ENCODE assay signal across 19 cellular contexts in genomic region chr2:234375481-234375880, GRCh38.
DNase-seq lines count a peak whose midpoint lies in the region; ATAC-seq and TF ChIP-seq lines count a peak whose summit lies in the region.
"Had no signal": no experiment of that assay in that cellular context is flagged by ENCODE, and none has a peak within 500 bp of the region (broad histone marks: within the 10 kb centered on the region; RNA-seq: fewer than 3 reads in every experiment).

No MANE protein-coding gene starts in this region.

- no peak overlapping the region for H3K27ac ChIP-seq in CD4-positive, alpha-beta memory T cell (ENCODE audit: low read depth, low read length)
- H3K27ac ChIP-seq in mammary epithelial cell (ENCODE audit: insufficient read depth, low read depth, low read length) (peak overlapping the region; percentile 46), H9 (ENCODE audit: insufficient read length, low read depth, low read length) (no peak overlapping the region)
- H3K27ac ChIP-seq in naive thymus-derived CD4-positive, alpha-beta T cell (ENCODE audit: low read depth, low read length), result no peak overlapping the region
- H3K27ac ChIP-seq: GM23248, Peyer's patch had no signal

- no peaks in the 10 kb centered on the region for H3K9me3 ChIP-seq in CD4-positive, alpha-beta memory T cell (ENCODE audit: control insufficient read depth in 1 of 2, low read length in 2 of 2)
- no peaks in the 10 kb centered on the region for H3K9me3 ChIP-seq in mammary epithelial cell (replicated peaks; ENCODE audit: insufficient read depth, low read length)
- H3K9me3 ChIP-seq in naive thymus-derived CD4-positive, alpha-beta T cell (ENCODE audit: control insufficient read depth in 2 of 3, low read length in 3 of 3), result no peaks in the 10 kb centered on the region
- H3K9me3 ChIP-seq in H9 (ENCODE audit: control insufficient read depth, low read depth, low read length), result no peaks in the 10 kb centered on the region
- H3K9me3 ChIP-seq: Peyer's patch had no signal

- no peak for DNase-seq in activated CD8-positive, alpha-beta T cell treated with anti-CD3 and anti-CD28 coated beads for 36 hours
- no peak for DNase-seq in activated CD8-positive, alpha-beta T cell treated with anti-CD3 and anti-CD28 coated beads, Interleukin-2, amount 10 ng/mL, durations not matched to agents 7 days and 5 days
- DNase-seq in CD4-positive, alpha-beta memory T cell, result no peak
- DNase-seq in mammary epithelial cell (peak; percentile 64), H9 (no peak), midbrain (lab: John Stamatoyannopoulos, UW) (no peak)
- DNase-seq in naive thymus-derived CD4-positive, alpha-beta T cell, result no peak
- DNase-seq: 8988T, DND-41, GM23248, NCI-H1436 treated with DMSO at 0.1 percent for 48 hours, NCI-H2081, NCI-H510A, NCI-H82, Peyer's patch had no signal

- CTCF ChIA-PET in activated CD8-positive, alpha-beta T cell treated with anti-CD3 and anti-CD28 coated beads for 36 hours (lab: Charles Lee), result no interaction called here
- CTCF ChIA-PET in activated CD8-positive, alpha-beta T cell treated with anti-CD3 and anti-CD28 coated beads, Interleukin-2, amount 10 ng/mL, durations not matched to agents 7 days and 5 days (lab: Charles Lee), result no interaction called here
- CTCF ChIA-PET in CD4-positive, alpha-beta memory T cell (lab: Charles Lee; ENCODE audit: partially characterized antibody), result interaction anchor here (2.8 kb wide), 1 partner anchor 17 kb away, joined by 7 read pairs; no protein-coding TSS in a partner anchor
- CTCF ChIA-PET in mammary epithelial cell (lab: Charles Lee; ENCODE audit: low non-redundant PET), result no interaction called here
- CTCF ChIA-PET in naive thymus-derived CD4-positive, alpha-beta T cell (lab: Charles Lee), result no interaction called here

- H3K14ac ChIP-seq in H9 (ENCODE audit: insufficient read depth, low read length), result no peak overlapping the region

- H4K20me1 ChIP-seq in mammary epithelial cell (ENCODE audit: insufficient read depth, low read length), result no peaks in the 10 kb centered on the region
- H4K20me1 ChIP-seq in H9 (ENCODE audit: control insufficient read depth, insufficient read depth, insufficient read length), result no peaks in the 10 kb centered on the region

- H3K9ac ChIP-seq in mammary epithelial cell (ENCODE audit: insufficient read depth, low read length) (no peak overlapping the region), H9 (ENCODE audit: extremely low read depth, insufficient read length, low read length) (no peak overlapping the region)
- H3K9ac ChIP-seq: GM23248 had no signal

- H3K23ac ChIP-seq in H9 (ENCODE audit: insufficient read length, low read depth, low read length), result no peak overlapping the region

- H3K79me1 ChIP-seq in H9 (ENCODE audit: insufficient read depth, low read depth, low read length, poor library complexity, severe bottlenecking), result no peaks in the 10 kb centered on the region

- H2AK5ac ChIP-seq in H9 (ENCODE audit: insufficient read length, low read length), result no peak overlapping the region

- peaks cover 43% of the 10 kb centered on the region for H3K4me1 Mint-ChIP-seq in activated CD8-positive, alpha-beta T cell treated with anti-CD3 and anti-CD28 coated beads for 36 hours (ENCODE audit: low read depth)
- peaks cover 37% of the 10 kb centered on the region for H3K4me1 Mint-ChIP-seq in activated CD8-positive, alpha-beta T cell treated with anti-CD3 and anti-CD28 coated beads, Interleukin-2, amount 10 ng/mL, durations not matched to agents 7 days and 5 days (ENCODE audit: low read depth)
- peaks cover 20 to 52% (median 33%) of the 10 kb centered on the region in 4 donors for H3K4me1 Mint-ChIP-seq in CD4-positive, alpha-beta memory T cell
- peaks cover 22 to 69% (median 55%) of the 10 kb centered on the region in 7 donors for H3K4me1 Mint-ChIP-seq in naive thymus-derived CD4-positive, alpha-beta T cell
- peaks cover 11 to 13% of the 10 kb centered on the region in 2 experiments for H3K4me1 Mint-ChIP-seq in H9

- H3K4me3 Mint-ChIP-seq in activated CD8-positive, alpha-beta T cell treated with anti-CD3 and anti-CD28 coated beads for 36 hours, result no peak overlapping the region
- no peak overlapping the region for H3K4me3 Mint-ChIP-seq in activated CD8-positive, alpha-beta T cell treated with anti-CD3 and anti-CD28 coated beads, Interleukin-2, amount 10 ng/mL, durations not matched to agents 7 days and 5 days
- no peak overlapping the region for H3K4me3 Mint-ChIP-seq in CD4-positive, alpha-beta memory T cell
- no peak overlapping the region for H3K4me3 Mint-ChIP-seq in naive thymus-derived CD4-positive, alpha-beta T cell
- H3K4me3 Mint-ChIP-seq in H9, result no peak overlapping the region

- no peak overlapping the region for H4K8ac ChIP-seq in H9 (replicated peaks; ENCODE audit: insufficient read length, low read depth, low read length)

- BruUV-seq in mammary epithelial cell (replicated peaks; lab: Mats Ljungman, UMichigan), result no TSS peak

- no peaks in the 10 kb centered on the region for H3K36me3 ChIP-seq in CD4-positive, alpha-beta memory T cell (ENCODE audit: insufficient read depth, low read length)
- H3K36me3 ChIP-seq in mammary epithelial cell (ENCODE audit: insufficient read depth, low read length), result no peaks in the 10 kb centered on the region
- H3K36me3 ChIP-seq in naive thymus-derived CD4-positive, alpha-beta T cell (ENCODE audit: control insufficient read depth in 2 of 3, insufficient read depth in 3 of 3, low read length in 3 of 3), result no peaks in the 10 kb centered on the region
- H3K36me3 ChIP-seq: Peyer's patch had no signal

- dilution Hi-C loops in mammary epithelial cell (cut with HindIII; ENCODE audit: low sequenced_read_pairs), result no loop called here

- no peaks in the 10 kb centered on the region for H3K27me3 Mint-ChIP-seq in activated CD8-positive, alpha-beta T cell treated with anti-CD3 and anti-CD28 coated beads for 36 hours
- H3K27me3 Mint-ChIP-seq in activated CD8-positive, alpha-beta T cell treated with anti-CD3 and anti-CD28 coated beads, Interleukin-2, amount 10 ng/mL, durations not matched to agents 7 days and 5 days (ENCODE audit: low read depth), result no peaks in the 10 kb centered on the region
- H3K27me3 Mint-ChIP-seq in CD4-positive, alpha-beta memory T cell, result no peaks in the 10 kb centered on the region
- H3K27me3 Mint-ChIP-seq in naive thymus-derived CD4-positive, alpha-beta T cell, result no peaks in the 10 kb centered on the region
- H3K27me3 Mint-ChIP-seq in H9 (ENCODE audit: low read depth), result peaks cover 6% of the 10 kb centered on the region

- H3K4me3 ChIP-seq in CD4-positive, alpha-beta memory T cell (ENCODE audit: low read length in 2 of 2), result no peak overlapping the region
- no peak overlapping the region for H3K4me3 ChIP-seq in mammary epithelial cell (replicated peaks in 1 of 3; ENCODE audit: insufficient read depth in 1 of 3, low read depth in 2 of 3, low read length in 3 of 3)
- H3K4me3 ChIP-seq in naive thymus-derived CD4-positive, alpha-beta T cell (ENCODE audit: low read length), result no peak overlapping the region
- H3K4me3 ChIP-seq: GM12878, GM23248, K562, Peyer's patch had no signal

- peak overlapping the region; percentile 7 for H3K27ac Mint-ChIP-seq in activated CD8-positive, alpha-beta T cell treated with anti-CD3 and anti-CD28 coated beads for 36 hours
- no peak overlapping the region for H3K27ac Mint-ChIP-seq in activated CD8-positive, alpha-beta T cell treated with anti-CD3 and anti-CD28 coated beads, Interleukin-2, amount 10 ng/mL, durations not matched to agents 7 days and 5 days
- H3K27ac Mint-ChIP-seq in CD4-positive, alpha-beta memory T cell, result peak overlapping the region in 4 of 7 donors; percentile 19 to 77 (median 63)
- peak overlapping the region in 8 of 9 donors; percentile 16 to 98 (median 92) for H3K27ac Mint-ChIP-seq in naive thymus-derived CD4-positive, alpha-beta T cell
- H3K27ac Mint-ChIP-seq in H9, result no peak overlapping the region

- H2BK120ac ChIP-seq in H9 (ENCODE audit: low read depth, low read length, poor library complexity, severe bottlenecking), result no peak overlapping the region

- H3K9me3 Mint-ChIP-seq in activated CD8-positive, alpha-beta T cell treated with anti-CD3 and anti-CD28 coated beads for 36 hours, result peaks cover 1% of the 10 kb centered on the region
- no peaks in the 10 kb centered on the region for H3K9me3 Mint-ChIP-seq in activated CD8-positive, alpha-beta T cell treated with anti-CD3 and anti-CD28 coated beads, Interleukin-2, amount 10 ng/mL, durations not matched to agents 7 days and 5 days (ENCODE audit: insufficient read depth)
- no peaks in the 10 kb centered on the region for H3K9me3 Mint-ChIP-seq in CD4-positive, alpha-beta memory T cell
- peaks cover 0 to 5% (median 0%) of the 10 kb centered on the region in 11 donors for H3K9me3 Mint-ChIP-seq in naive thymus-derived CD4-positive, alpha-beta T cell
- no peaks in the 10 kb centered on the region; a peak in 1 of 5 replicates for H3K9me3 Mint-ChIP-seq in H9

- H3K23me2 ChIP-seq in H9 (ENCODE audit: insufficient read length, low read depth, low read length, poor library complexity, severe bottlenecking), result no peaks in the 10 kb centered on the region

- 75% methylated on average over 3 of the region's 3 CpGs for WGBS in mammary epithelial cell (ENCODE audit: low coverage, missing lambda C conversion rate)
- WGBS in H9 (ENCODE audit: extremely low coverage, insufficient read length, low lambda C conversion rate), result no CpG with 5 or more reads among the region's 3 CpGs

- intact Hi-C loops in activated CD8-positive, alpha-beta T cell treated with anti-CD3 and anti-CD28 coated beads for 36 hours (cut with micrococcal nuclease), result no loop called here
- intact Hi-C loops in CD4-positive, alpha-beta memory T cell (cut with micrococcal nuclease), result no loop called here
- intact Hi-C loops in mammary epithelial cell (cut with micrococcal nuclease), result loop anchor here (10.0 kb wide), 1 partner anchor 241 kb away; no protein-coding TSS in a partner anchor
- intact Hi-C loops in naive thymus-derived CD4-positive, alpha-beta T cell (cut with micrococcal nuclease), result no loop called here

- H3K79me2 ChIP-seq in mammary epithelial cell (ENCODE audit: insufficient read depth, low read length), result no peaks in the 10 kb centered on the region
- H3K79me2 ChIP-seq in H9 (ENCODE audit: insufficient read depth, low read length), result no peaks in the 10 kb centered on the region

- H2BK15ac ChIP-seq in H9 (ENCODE audit: low read depth, low read length), result no peak overlapping the region

- H3K4me2 ChIP-seq in mammary epithelial cell (ENCODE audit: insufficient read depth, low read depth, low read length), result no peak overlapping the region
- no peak overlapping the region for H3K4me2 ChIP-seq in H9 (ENCODE audit: insufficient read depth, insufficient read length, low read length)

- H3K4ac ChIP-seq in H9 (ENCODE audit: low read depth, low read length), result no peak overlapping the region

- no peak overlapping the region for H3K18ac ChIP-seq in H9 (ENCODE audit: insufficient read length, low read depth, low read length)

- H4K91ac ChIP-seq in H9 (ENCODE audit: insufficient read length, low read depth, low read length), result no peak overlapping the region

- no peak overlapping the region for H4K5ac ChIP-seq in H9 (ENCODE audit: insufficient read length, low read depth, low read length)

- no peak overlapping the region for H3T11ph ChIP-seq in H9 (ENCODE audit: low read length)

- H3K36me3 Mint-ChIP-seq in activated CD8-positive, alpha-beta T cell treated with anti-CD3 and anti-CD28 coated beads for 36 hours (ENCODE audit: low read depth), result peaks cover 6% of the 10 kb centered on the region
- H3K36me3 Mint-ChIP-seq in activated CD8-positive, alpha-beta T cell treated with anti-CD3 and anti-CD28 coated beads, Interleukin-2, amount 10 ng/mL, durations not matched to agents 7 days and 5 days (ENCODE audit: low read depth), result peaks cover 2% of the 10 kb centered on the region
- no peaks in the 10 kb centered on the region for H3K36me3 Mint-ChIP-seq in CD4-positive, alpha-beta memory T cell
- peaks cover 0 to 3% (median 0%) of the 10 kb centered on the region in 5 donors for H3K36me3 Mint-ChIP-seq in naive thymus-derived CD4-positive, alpha-beta T cell
- peaks cover 0 to 4% (median 0%) of the 10 kb centered on the region in 3 experiments; a peak in 1 of 7 replicates for H3K36me3 Mint-ChIP-seq in H9 (ENCODE audit: insufficient read depth in 1 of 3, low read depth in 3 of 3)

- peak overlapping the region; percentile 69 for H2AFZ ChIP-seq in mammary epithelial cell (ENCODE audit: low read depth, low read length)
- H2AFZ ChIP-seq in H9 (ENCODE audit: low read length), result no peak overlapping the region
- H2AFZ ChIP-seq: GM23248 had no signal

- no peak overlapping the region for H2BK12ac ChIP-seq in H9 (ENCODE audit: insufficient read length, low read depth, low read length)

- no peak overlapping the region for H2BK5ac ChIP-seq in H9 (ENCODE audit: insufficient read length, low read length)

- peaks cover 34% of the 10 kb centered on the region for H3K4me1 ChIP-seq in CD4-positive, alpha-beta memory T cell (ENCODE audit: insufficient read depth, low read length)
- H3K4me1 ChIP-seq in mammary epithelial cell (ENCODE audit: insufficient read depth, low read length), result peaks cover 31% of the 10 kb centered on the region
- peaks cover 7 to 40% of the 10 kb centered on the region in 2 donors for H3K4me1 ChIP-seq in naive thymus-derived CD4-positive, alpha-beta T cell (ENCODE audit: control insufficient read depth in 2 of 2, insufficient read depth in 2 of 2, low read length in 2 of 2)
- 0 out of 2 replicates have a peak, but pooled peaks cover 3% of the 10 kb centered on the region for H3K4me1 ChIP-seq in H9 (ENCODE audit: insufficient read depth, low read length)
- H3K4me1 ChIP-seq: Peyer's patch had no signal

- ATAC-seq in activated CD8-positive, alpha-beta T cell treated with anti-CD3 and anti-CD28 coated beads for 36 hours, result no peak
- no peak for ATAC-seq in activated CD8-positive, alpha-beta T cell treated with anti-CD3 and anti-CD28 coated beads, Interleukin-2, amount 10 ng/mL, durations not matched to agents 7 days and 5 days
- no peak for ATAC-seq in naive thymus-derived CD4-positive, alpha-beta T cell
- ATAC-seq in HG02970 (IDR thresholded peaks at IDR 0.05; ENCODE audit: low FRiP score, unreplicated experiment), result no peak
- ATAC-seq: GM12878, K562, Right ventricle myocardium inferior had no signal

- in situ Hi-C loops in mammary epithelial cell (cut with MboI; ENCODE audit: low sequenced_read_pairs in 2 of 2), result no loop called here

- POLR2A ChIA-PET in activated CD8-positive, alpha-beta T cell treated with anti-CD3 and anti-CD28 coated beads for 36 hours (lab: Charles Lee), result no interaction called here
- POLR2A ChIA-PET in activated CD8-positive, alpha-beta T cell treated with anti-CD3 and anti-CD28 coated beads, Interleukin-2, amount 10 ng/mL, durations not matched to agents 7 days and 5 days (lab: Charles Lee), result no interaction called here
- POLR2A ChIA-PET in CD4-positive, alpha-beta memory T cell (lab: Charles Lee; ENCODE audit: partially characterized antibody), result interaction anchor here (1.2 to 1.9 kb wide), 2 partner anchors 19 to 50 kb away, joined by 3 to 8 read pairs; no protein-coding TSS in a partner anchor
- POLR2A ChIA-PET in naive thymus-derived CD4-positive, alpha-beta T cell (lab: Charles Lee), result no interaction called here

- no peak overlapping the region for H3K56ac ChIP-seq in H9 (ENCODE audit: insufficient read length, low read depth, low read length)

- TF ChIP-seq CTCF in activated CD8-positive, alpha-beta T cell treated with anti-CD3 and anti-CD28 coated beads for 36 hours (IDR thresholded peaks at IDR 0.05), result no peak
- TF ChIP-seq CTCF in mammary epithelial cell (conservative IDR thresholded peaks at IDR 0.05 in 1 of 2, IDR thresholded peaks at IDR 0.05 in 1 of 2; ENCODE audit: extremely low read depth in 1 of 2, insufficient read depth in 1 of 2, low read depth in 1 of 2, low read length in 2 of 2), result no peak
- no peak for TF ChIP-seq CTCF in H9 (conservative IDR thresholded peaks at IDR 0.05)

- no peak overlapping the region for H2BK20ac ChIP-seq in H9 (ENCODE audit: low read depth, low read length, poor library complexity, severe bottlenecking)

- no peaks in the 10 kb centered on the region for H3K27me3 ChIP-seq in CD4-positive, alpha-beta memory T cell (ENCODE audit: insufficient read depth, low read length)
- H3K27me3 ChIP-seq in mammary epithelial cell (ENCODE audit: insufficient read depth, low read length) (no peaks in the 10 kb centered on the region), H9 (ENCODE audit: insufficient read depth, low read length) (no peaks in the 10 kb centered on the region)
- H3K27me3 ChIP-seq in naive thymus-derived CD4-positive, alpha-beta T cell (ENCODE audit: control insufficient read depth in 2 of 2, insufficient read depth in 2 of 2, low read length in 2 of 2), result no peaks in the 10 kb centered on the region
- H3K27me3 ChIP-seq: Peyer's patch had no signal

Comparison
In these comparisons a context has a peak if more than half of its experiments do, and no peak if none do; other contexts are left out.
1. H3K27ac Mint-ChIP-seq: peak in activated CD8-positive, alpha-beta T cell treated with anti-CD3 and anti-CD28 coated beads for 36 hours (single experiment), CD4-positive, alpha-beta memory T cell (4 of 7) and naive thymus-derived CD4-positive, alpha-beta T cell (8 of 9); none in activated CD8-positive, alpha-beta T cell treated with anti-CD3 and anti-CD28 coated beads, Interleukin-2, amount 10 ng/mL, durations not matched to agents 7 days and 5 days (single experiment) and H9 (0 of 3).